22 cellular contexts compared by ENCODE assay signal in genomic region chr16:14110728-14111251, GRCh38. TPM values are rescaled to one million over a fixed set of nuclear protein-coding genes. Genes with fewer than 3 reads are reported as not detected.
DNase-seq lines count a peak whose midpoint lies in the region; ATAC-seq and TF ChIP-seq lines count a peak whose summit lies in the region.
"Had no signal": no experiment of that assay in that cellular context is flagged by ENCODE, and none has a peak within 500 bp of the region (broad histone marks: within the 10 kb centered on the region; RNA-seq: fewer than 3 reads in every experiment).

No MANE protein-coding gene starts in this region.

- H3K36me3 ChIP-seq in left ventricle myocardium inferior (no peaks in the 10 kb centered on the region), osteoblast (ENCODE audit: insufficient read depth, low read length) (no peaks in the 10 kb centered on the region), vagina (no peaks in the 10 kb centered on the region)
- H3K36me3 ChIP-seq: BE2C, HAP-1, left lung, sigmoid colon had no signal

- H3K9me3 Mint-ChIP-seq in central memory CD8-positive, alpha-beta T cell, result no peaks in the 10 kb centered on the region
- H3K9me3 Mint-ChIP-seq: activated naive CD8-positive, alpha-beta T cell treated with anti-CD3 and anti-CD28 coated beads, Interleukin-2, amount 10 ng/mL, durations not matched to agents 7 days and 5 days; natural killer cell had no signal

- H3K79me2 ChIP-seq in osteoblast (ENCODE audit: insufficient read depth, low read length), result peaks cover 7% of the 10 kb centered on the region

- peaks cover 16% of the 10 kb centered on the region for H4K20me1 ChIP-seq in osteoblast (ENCODE audit: insufficient read depth, low read length)

- no peak for DNase-seq in left ventricle myocardium inferior
- DNase-seq in Right ventricle myocardium superior, result no peak
- DNase-seq in central memory CD8-positive, alpha-beta T cell (ENCODE audit: low spot score in 2 of 2), result no peak
- peak; percentile 27 for DNase-seq in osteoblast (ENCODE audit: insufficient read length, low spot score, missing footprints)
- DNase-seq in vagina (ENCODE audit: extremely low spot score in 2 of 2), result no peak
- no peak for DNase-seq in NCI-H526 (lab: John Stamatoyannopoulos, UW)
- DNase-seq in activated gamma-delta T cell treated with Interleukin-2 at 50 U/mL for 16 hours, result no peak
- no peak for DNase-seq in T-helper 1 cell
- DNase-seq: activated naive CD8-positive, alpha-beta T cell treated with anti-CD3 and anti-CD28 coated beads, Interleukin-2, amount 10 ng/mL, durations not matched to agents 7 days and 5 days; BE2C; COR-L47; DND-41; Karpas-422; left lung; natural killer cell; NCI-H1694 treated with DMSO at 0.1 percent for 48 hours; sigmoid colon; substantia nigra; T-helper 9 cell had no signal

- H3K27me3 ChIP-seq in left ventricle myocardium inferior (ENCODE audit: low read depth) (no peaks in the 10 kb centered on the region), osteoblast (ENCODE audit: insufficient read depth, low read length) (no peaks in the 10 kb centered on the region), vagina (no peaks in the 10 kb centered on the region)
- H3K27me3 ChIP-seq: BE2C, left lung, sigmoid colon had no signal

- no peaks in the 10 kb centered on the region for H3K9me3 ChIP-seq in left ventricle myocardium inferior (replicated peaks)
- H3K9me3 ChIP-seq in osteoblast (ENCODE audit: low read depth, low read length), result no peaks in the 10 kb centered on the region
- no peaks in the 10 kb centered on the region for H3K9me3 ChIP-seq in vagina
- H3K9me3 ChIP-seq: BE2C, HAP-1, left lung, sigmoid colon had no signal

- H3K27ac Mint-ChIP-seq in central memory CD8-positive, alpha-beta T cell (ENCODE audit: low read depth), result peak overlapping the region; percentile 70
- H3K27ac Mint-ChIP-seq: activated naive CD8-positive, alpha-beta T cell treated with anti-CD3 and anti-CD28 coated beads, Interleukin-2, amount 10 ng/mL, durations not matched to agents 7 days and 5 days; natural killer cell had no signal

- TF ChIP-seq CTCF in left ventricle myocardium inferior (IDR thresholded peaks at IDR 0.05; ENCODE audit: borderline replicate concordance), result no peak
- TF ChIP-seq CTCF in osteoblast (IDR thresholded peaks at IDR 0.05; ENCODE audit: extremely low read depth, low read depth, low read length), result no peak
- TF ChIP-seq CTCF in vagina (IDR thresholded peaks at IDR 0.05), result no peak

- no peak overlapping the region for H3K4me3 ChIP-seq in left ventricle myocardium inferior
- no peak overlapping the region for H3K4me3 ChIP-seq in osteoblast (ENCODE audit: insufficient read depth, low read length)
- H3K4me3 ChIP-seq in vagina, result no peak overlapping the region
- H3K4me3 ChIP-seq: HAP-1, left lung, sigmoid colon had no signal

- ATAC-seq in Right ventricle myocardium superior (ENCODE audit: poor library complexity), result no peak
- no peak for ATAC-seq in central memory CD8-positive, alpha-beta T cell (replicated peaks; ENCODE audit: extremely low read depth, poor library complexity, severe bottlenecking)
- ATAC-seq: natural killer cell had no signal

- H3K4me1 ChIP-seq in left ventricle myocardium inferior (peaks cover 97% of the 10 kb centered on the region), osteoblast (ENCODE audit: insufficient read depth, low read length) (peaks cover 13% of the 10 kb centered on the region), vagina (peaks cover 80% of the 10 kb centered on the region)
- H3K4me1 ChIP-seq: BE2C, HAP-1 had no signal

- no peak for TF ChIP-seq POLR2A in vagina (IDR thresholded peaks at IDR 0.05)

- H3K27me3 Mint-ChIP-seq in central memory CD8-positive, alpha-beta T cell, result no peaks in the 10 kb centered on the region
- H3K27me3 Mint-ChIP-seq: activated naive CD8-positive, alpha-beta T cell treated with anti-CD3 and anti-CD28 coated beads, Interleukin-2, amount 10 ng/mL, durations not matched to agents 7 days and 5 days had no signal

- peaks cover 38% of the 10 kb centered on the region for H3K4me1 Mint-ChIP-seq in central memory CD8-positive, alpha-beta T cell

- peak overlapping the region; percentile 42 for H3K27ac ChIP-seq in left ventricle myocardium inferior (replicated peaks)
- H3K27ac ChIP-seq in osteoblast (ENCODE audit: low read depth, low read length), result no peak overlapping the region
- peak overlapping the region; percentile 70 for H3K27ac ChIP-seq in vagina
- H3K27ac ChIP-seq: epithelial cell of prostate, RWPE1 had no signal

- H3K4me3 Mint-ChIP-seq in central memory CD8-positive, alpha-beta T cell, result no peak overlapping the region
- H3K4me3 Mint-ChIP-seq: activated naive CD8-positive, alpha-beta T cell treated with anti-CD3 and anti-CD28 coated beads, Interleukin-2, amount 10 ng/mL, durations not matched to agents 7 days and 5 days; natural killer cell had no signal

- H3K4me2 ChIP-seq in osteoblast (ENCODE audit: insufficient read depth, low read length), result no peak overlapping the region

- no peak overlapping the region for H2AFZ ChIP-seq in osteoblast (ENCODE audit: low read length)

- intact Hi-C loops in left ventricle myocardium inferior (cut with micrococcal nuclease), result no loop called here
- intact Hi-C loops in Right ventricle myocardium superior (cut with DNase I), result no loop called here
- intact Hi-C loops in vagina (cut with DNase I), result no loop called here

- H3K36me3 Mint-ChIP-seq in central memory CD8-positive, alpha-beta T cell (ENCODE audit: insufficient read depth), result no peaks in the 10 kb centered on the region
- H3K36me3 Mint-ChIP-seq: activated naive CD8-positive, alpha-beta T cell treated with anti-CD3 and anti-CD28 coated beads, Interleukin-2, amount 10 ng/mL, durations not matched to agents 7 days and 5 days; natural killer cell had no signal

RNA-seq across cellular contexts. Expression of gene MRTFB, which starts 39.7 kb away (rescaled TPM):
- 24.3 TPM for total RNA-seq in left ventricle myocardium inferior
- total RNA-seq in Right ventricle myocardium superior, result 22.1 TPM
- total RNA-seq in osteoblast, result 11.6 and 12.4 TPM in 2 replicates
- 103 TPM for total RNA-seq in vagina
